In the genomic region with DNA sequence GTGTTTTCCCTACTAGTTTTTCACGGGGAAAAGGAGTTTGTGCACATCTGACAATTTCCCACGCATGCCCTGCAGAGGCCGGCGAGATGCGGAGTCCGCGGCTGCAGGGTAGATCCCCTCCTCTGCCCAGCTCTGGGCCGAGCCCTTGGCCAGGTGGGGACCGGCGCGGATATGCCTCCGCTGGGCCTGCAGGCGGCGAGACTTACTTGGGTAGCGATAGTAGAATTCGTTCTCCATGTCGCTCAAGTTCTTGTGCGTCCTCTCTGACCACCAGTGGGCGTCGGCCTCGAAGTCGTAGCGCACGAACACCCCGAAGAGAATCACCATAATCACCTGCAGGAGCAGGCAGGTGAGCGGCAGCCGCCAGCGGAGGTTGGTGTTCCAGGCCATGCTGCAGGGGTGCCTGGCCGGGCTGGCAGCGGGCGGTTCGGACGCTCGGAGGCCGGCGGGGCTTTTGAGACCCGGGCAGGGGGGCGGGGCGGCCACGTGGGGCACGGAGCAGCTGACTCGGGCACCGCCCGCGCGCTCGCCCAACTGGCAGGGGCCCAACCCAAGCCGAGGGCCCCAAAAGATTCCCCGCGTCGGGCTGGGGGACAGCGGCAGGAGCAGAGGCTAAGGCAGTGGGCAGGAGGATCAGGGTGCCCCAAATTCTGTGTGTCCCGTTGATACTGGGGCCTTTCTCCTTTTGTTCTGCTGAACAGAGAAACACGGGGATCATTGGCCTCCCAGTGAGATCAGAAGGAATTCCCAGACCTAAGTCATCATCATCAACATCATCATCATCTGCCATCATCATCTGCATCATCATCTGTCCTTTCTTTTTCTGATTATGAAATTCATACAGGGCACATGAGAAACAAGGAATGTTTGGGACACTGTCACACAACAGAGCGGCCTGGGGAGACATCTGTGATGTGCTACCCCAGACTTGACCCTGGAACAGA, we compare ENCODE assay signal across 8 cellular contexts. TPM values are rescaled to one million over a fixed set of nuclear protein-coding genes. Genes with fewer than 3 reads are reported as not detected.
DNase-seq lines count a peak whose midpoint lies in the region; ATAC-seq and TF ChIP-seq lines count a peak whose summit lies in the region.

A gene (minus strand): TSS at position 429 of the 944 bp plus-strand sequence. CDS start 39 bp downstream, at position 390.

- H3K9ac ChIP-seq in liver (ENCODE audit: low read depth in 1 of 2, low read length in 2 of 2), result no peak within 1 kb of the TSS

- no peak for TF ChIP-seq POLR2A in upper lobe of left lung (IDR thresholded peaks at IDR 0.05)

- no peaks in the 10 kb centered on the region for H3K36me3 ChIP-seq in liver (ENCODE audit: control insufficient read depth in 4 of 4, insufficient read depth in 3 of 4, low read depth in 1 of 4, low read length in 3 of 4)
- H3K36me3 ChIP-seq in upper lobe of left lung, result no peaks in the 10 kb centered on the region

- TF ChIP-seq EP300 in upper lobe of left lung (IDR thresholded peaks at IDR 0.05), result no peak

- H3K4me1 ChIP-seq in liver (ENCODE audit: control insufficient read depth in 4 of 4, insufficient read depth in 4 of 4, low read length in 3 of 4) (peaks cover 0 to 6% (median 4%) of the 10 kb centered on the region in 4 donors), upper lobe of left lung (peaks cover 4 to 10% (median 9%) of the 10 kb centered on the region in 4 donors)

- H3K9me3 ChIP-seq in liver (ENCODE audit: control insufficient read depth in 4 of 4, low read length in 3 of 4) (no peaks in the 10 kb centered on the region), upper lobe of left lung (no peaks in the 10 kb centered on the region)

- no peak within 1 kb of the TSS for H3K27ac ChIP-seq in liver (ENCODE audit: low read depth in 1 of 2, low read length in 2 of 2)
- H3K27ac ChIP-seq in upper lobe of left lung, result no peak within 1 kb of the TSS

- TF ChIP-seq RAD21 in liver (IDR thresholded peaks at IDR 0.05), result peak; percentile 18 to 49

- H3K4me3 ChIP-seq in liver (ENCODE audit: low read depth in 1 of 3, low read length in 3 of 3), result peak within 1 kb of the TSS in 1 of 3 donors; percentile 45
- H3K4me3 ChIP-seq in upper lobe of left lung, result peak within 1 kb of the TSS in 3 of 4 donors; percentile 20 to 41 (median 41)

- DNase-seq in NCI-H1092 treated with DMSO at 0.1 percent for 48 hours (lab: John Stamatoyannopoulos, UW) (peak; percentile 36), NCI-H1092 (lab: John Stamatoyannopoulos, UW) (no peak), NCI-H2227 treated with DMSO at 0.1 percent for 48 hours (lab: John Stamatoyannopoulos, UW) (peak; percentile 61), ecto neural progenitor cell (ENCODE audit: low spot score) (peak; percentile 74), upper lobe of left lung (peak in 1 of 2 donors; percentile 89), NCI-H1417 treated with DMSO at 0.1 percent for 48 hours (lab: John Stamatoyannopoulos, UW) (no peak)

- TF ChIP-seq CTCF in liver (IDR thresholded peaks at IDR 0.05; ENCODE audit: low read depth, low read length, missing input control) (peak; percentile 21), upper lobe of left lung (IDR thresholded peaks at IDR 0.05) (peak in 2 of 6 experiments; percentile 22 to 26)

- 6% methylated on average over 55 of the region's 55 CpGs for WGBS in liver
- 6 to 7% methylated on average over 12 to 44 of the region's 55 CpGs for WGBS in upper lobe of left lung, 2 donors

- H3K27me3 ChIP-seq in liver (ENCODE audit: control insufficient read depth in 4 of 4, insufficient read depth in 4 of 4, low read length in 3 of 4) (peaks cover 0 to 4% (median 0%) of the 10 kb centered on the region in 4 donors), upper lobe of left lung (peaks cover 0 to 17% (median 8%) of the 10 kb centered on the region in 4 donors)

- ATAC-seq in upper lobe of left lung (ENCODE audit: low FRiP score in 2 of 2), result peak in 1 of 2 donors; percentile 25
- ATAC-seq in HG02840 (IDR thresholded peaks at IDR 0.05; ENCODE audit: low FRiP score, unreplicated experiment), result no peak

TF ChIP-seq in liver, 16 proteins besides CTCF, POLR2A, EP300 and RAD21:
- TF ChIP-seq FOXA1 (IDR thresholded peaks at IDR 0.05), result no peak
- TF ChIP-seq EGR1 (IDR thresholded peaks at IDR 0.05; ENCODE audit: low read depth in 2 of 2), result no peak
- TF ChIP-seq RXRA (IDR thresholded peaks at IDR 0.05), result no peak
- TF ChIP-seq SP1 (IDR thresholded peaks at IDR 0.05), result no peak
- TF ChIP-seq, protein P1, sequence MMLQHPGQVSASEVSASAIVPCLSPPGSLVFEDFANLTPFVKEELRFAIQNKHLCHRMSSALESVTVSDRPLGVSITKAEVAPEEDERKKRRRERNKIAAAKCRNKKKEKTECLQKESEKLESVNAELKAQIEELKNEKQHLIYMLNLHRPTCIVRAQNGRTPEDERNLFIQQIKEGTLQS (IDR thresholded peaks at IDR 0.05), result no peak
- TF ChIP-seq, protein P2, sequence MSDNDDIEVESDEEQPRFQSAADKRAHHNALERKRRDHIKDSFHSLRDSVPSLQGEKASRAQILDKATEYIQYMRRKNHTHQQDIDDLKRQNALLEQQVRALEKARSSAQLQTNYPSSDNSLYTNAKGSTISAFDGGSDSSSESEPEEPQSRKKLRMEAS (IDR thresholded peaks at IDR 0.05), result no peak
- TF ChIP-seq HNF4G (IDR thresholded peaks at IDR 0.05), result no peak
- no peak for TF ChIP-seq TAF1 (conservative IDR thresholded peaks at IDR 0.05)
- TF ChIP-seq NR2F2 (IDR thresholded peaks at IDR 0.05), result no peak
- TF ChIP-seq HNF4A (conservative IDR thresholded peaks at IDR 0.05), result no peak
- TF ChIP-seq, protein P3, sequence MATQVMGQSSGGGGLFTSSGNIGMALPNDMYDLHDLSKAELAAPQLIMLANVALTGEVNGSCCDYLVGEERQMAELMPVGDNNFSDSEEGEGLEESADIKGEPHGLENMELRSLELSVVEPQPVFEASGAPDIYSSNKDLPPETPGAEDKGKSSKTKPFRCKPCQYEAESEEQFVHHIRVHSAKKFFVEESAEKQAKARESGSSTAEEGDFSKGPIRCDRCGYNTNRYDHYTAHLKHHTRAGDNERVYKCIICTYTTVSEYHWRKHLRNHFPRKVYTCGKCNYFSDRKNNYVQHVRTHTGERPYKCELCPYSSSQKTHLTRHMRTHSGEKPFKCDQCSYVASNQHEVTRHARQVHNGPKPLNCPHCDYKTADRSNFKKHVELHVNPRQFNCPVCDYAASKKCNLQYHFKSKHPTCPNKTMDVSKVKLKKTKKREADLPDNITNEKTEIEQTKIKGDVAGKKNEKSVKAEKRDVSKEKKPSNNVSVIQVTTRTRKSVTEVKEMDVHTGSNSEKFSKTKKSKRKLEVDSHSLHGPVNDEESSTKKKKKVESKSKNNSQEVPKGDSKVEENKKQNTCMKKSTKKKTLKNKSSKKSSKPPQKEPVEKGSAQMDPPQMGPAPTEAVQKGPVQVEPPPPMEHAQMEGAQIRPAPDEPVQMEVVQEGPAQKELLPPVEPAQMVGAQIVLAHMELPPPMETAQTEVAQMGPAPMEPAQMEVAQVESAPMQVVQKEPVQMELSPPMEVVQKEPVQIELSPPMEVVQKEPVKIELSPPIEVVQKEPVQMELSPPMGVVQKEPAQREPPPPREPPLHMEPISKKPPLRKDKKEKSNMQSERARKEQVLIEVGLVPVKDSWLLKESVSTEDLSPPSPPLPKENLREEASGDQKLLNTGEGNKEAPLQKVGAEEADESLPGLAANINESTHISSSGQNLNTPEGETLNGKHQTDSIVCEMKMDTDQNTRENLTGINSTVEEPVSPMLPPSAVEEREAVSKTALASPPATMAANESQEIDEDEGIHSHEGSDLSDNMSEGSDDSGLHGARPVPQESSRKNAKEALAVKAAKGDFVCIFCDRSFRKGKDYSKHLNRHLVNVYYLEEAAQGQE (IDR thresholded peaks at IDR 0.05), result no peak

RNA-seq across cellular contexts. Expression of the gene that starts here (rescaled TPM):
- total RNA-seq in liver (under 1 TPM; 0.08 to 0.19 TPM), upper lobe of left lung (not detected)
- under 1 TPM; 0.14 to 0.15 TPM for polyA plus RNA-seq in liver

Comparison
In these comparisons a context has a peak if more than half of its experiments do, and no peak if none do; other contexts are left out.
1. DNase-seq: peak in NCI-H1092 treated with DMSO at 0.1 percent for 48 hours (single experiment), NCI-H2227 treated with DMSO at 0.1 percent for 48 hours (single experiment) and ecto neural progenitor cell (single experiment); none in NCI-H1092 (single experiment) and NCI-H1417 treated with DMSO at 0.1 percent for 48 hours (single experiment).